In genomic region chr9:90872835-90873294, GRCh38 we compare ENCODE assay signal across 14 cellular contexts.
A peak's percentile ranks its signal among the peaks of the same experiment; 100 is the strongest.
DNase-seq lines count a peak whose midpoint lies in the region; FAIRE-seq and TF ChIP-seq lines count a peak whose summit lies in the region.
"Had no signal": no experiment of that assay in that cellular context is flagged by ENCODE, and none has a peak within 500 bp of the region (broad histone marks: within the 10 kb centered on the region; RNA-seq: fewer than 3 reads in every experiment).

No MANE protein-coding gene starts in this region.

- no peak overlapping the region for H4K91ac ChIP-seq in mesenchymal stem cell (ENCODE audit: low read length)

- no peaks in the 10 kb centered on the region for H3K9me3 ChIP-seq in mesenchymal stem cell (ENCODE audit: control insufficient read depth, low read length)
- H3K9me3 ChIP-seq: suprapubic skin had no signal

- H3K4me3 ChIP-seq in mesenchymal stem cell (ENCODE audit: insufficient read depth in 1 of 2, low read depth in 1 of 2, low read length in 2 of 2): peak overlapping the region in 1 of 2 experiments; percentile 44
- H3K4me3 ChIP-seq: suprapubic skin had no signal

- no peak overlapping the region for H3K18ac ChIP-seq in mesenchymal stem cell (ENCODE audit: low read depth in 1 of 2, low read length in 2 of 2)

- no peak overlapping the region for H2BK12ac ChIP-seq in mesenchymal stem cell (ENCODE audit: low read length in 2 of 2)

- peaks cover 2% of the 10 kb centered on the region for H3K79me1 ChIP-seq in mesenchymal stem cell (replicated peaks; ENCODE audit: low read length, poor library complexity, severe bottlenecking)

- no peak overlapping the region for H4K8ac ChIP-seq in mesenchymal stem cell (ENCODE audit: low read length)

- no peak overlapping the region for H3K14ac ChIP-seq in mesenchymal stem cell (ENCODE audit: low read length in 2 of 2)

- no peak overlapping the region for H2AK5ac ChIP-seq in mesenchymal stem cell (ENCODE audit: low read length, severe bottlenecking)

- peak overlapping the region; percentile 48 for H3K9ac ChIP-seq in mesenchymal stem cell (ENCODE audit: low read length)

- H2AFZ ChIP-seq in mesenchymal stem cell (ENCODE audit: low read depth, low read length): no peak overlapping the region

- H3K4me1 Mint-ChIP-seq in CD14-positive monocyte: peaks cover 18% of the 10 kb centered on the region
- no peaks in the 10 kb centered on the region for H3K4me1 Mint-ChIP-seq in activated T-helper 1 cell treated with anti-CD3 and anti-CD28 coated beads, Interleukin-12 subunit alpha, Interleukin-12 subunit beta, Interleukin-2, Interleukin-4 antibody, amounts not matched to agents 30 ng/mL and 10 ng/mL and 1 ng/mL, durations not matched to agents 14 hours and 24 hours and 36 hours (ENCODE audit: low read depth)
- H3K4me1 Mint-ChIP-seq: activated naive CD4-positive, alpha-beta T cell treated with anti-CD3 and anti-CD28 coated beads, Interleukin-2, amount 50 U/mL, for 24 hours had no signal

- no peak overlapping the region for H2BK120ac ChIP-seq in mesenchymal stem cell (ENCODE audit: low read depth, low read length)

- no peak overlapping the region for H3K23ac ChIP-seq in mesenchymal stem cell (ENCODE audit: low read length in 2 of 2)

- no peak overlapping the region for H2BK5ac ChIP-seq in mesenchymal stem cell (ENCODE audit: low read depth, low read length, poor library complexity, severe bottlenecking)

- intact Hi-C loops in CD14-positive monocyte (cut with micrococcal nuclease): loop anchor here (10.0 kb wide), 2 partner anchors 728 to 738 kb away; no protein-coding TSS in a partner anchor
- intact Hi-C loops in activated T-helper 1 cell treated with anti-CD3 and anti-CD28 coated beads, Interleukin-12 subunit alpha, Interleukin-12 subunit beta, Interleukin-2, Interleukin-4 antibody, amounts not matched to agents 30 ng/mL and 10 ng/mL and 1 ng/mL, durations not matched to agents 14 hours and 24 hours and 36 hours (cut with micrococcal nuclease): loop anchor here (5.0 kb wide), 1 partner anchor 1296 kb away; no protein-coding TSS in a partner anchor

- H3K27me3 ChIP-seq in mesenchymal stem cell (ENCODE audit: control insufficient read depth in 1 of 2, insufficient read depth in 1 of 2, low read length in 2 of 2): no peaks in the 10 kb centered on the region
- H3K27me3 ChIP-seq: suprapubic skin had no signal

- H3K36me3 ChIP-seq in mesenchymal stem cell (ENCODE audit: control insufficient read depth in 1 of 2, insufficient read depth in 2 of 2, low read depth in 1 of 2, low read length in 2 of 2): peaks cover 0 to 10% of the 10 kb centered on the region in 2 experiments
- H3K36me3 ChIP-seq: suprapubic skin had no signal

- no peak overlapping the region for H3K4me3 Mint-ChIP-seq in CD14-positive monocyte
- no peak overlapping the region for H3K4me3 Mint-ChIP-seq in activated T-helper 1 cell treated with anti-CD3 and anti-CD28 coated beads, Interleukin-12 subunit alpha, Interleukin-12 subunit beta, Interleukin-2, Interleukin-4 antibody, amounts not matched to agents 30 ng/mL and 10 ng/mL and 1 ng/mL, durations not matched to agents 14 hours and 24 hours and 36 hours
- H3K4me3 Mint-ChIP-seq: activated naive CD4-positive, alpha-beta T cell treated with anti-CD3 and anti-CD28 coated beads, Interleukin-2, amount 50 U/mL, for 24 hours had no signal

- no peak overlapping the region for H3K4me2 ChIP-seq in mesenchymal stem cell (ENCODE audit: low read length, poor library complexity, severe bottlenecking)

- peak; percentile 15 for FAIRE-seq in GM18507 (lab: Jason Lieb, UNC)
- FAIRE-seq: bronchial epithelial cell had no signal

- no peak overlapping the region for H3K4ac ChIP-seq in mesenchymal stem cell (ENCODE audit: low read depth in 1 of 2, low read length in 2 of 2)

- H3K27ac ChIP-seq in mesenchymal stem cell (ENCODE audit: low read length, poor library complexity, severe bottlenecking): no peak overlapping the region
- H3K27ac ChIP-seq: suprapubic skin had no signal

- no peaks in the 10 kb centered on the region for H3K4me1 ChIP-seq in mesenchymal stem cell (ENCODE audit: control insufficient read depth, insufficient read depth, low read depth, low read length)

- H2BK15ac ChIP-seq in mesenchymal stem cell (ENCODE audit: low read depth, poor library complexity, severe bottlenecking): no peak overlapping the region

- DNase-seq in CD14-positive monocyte (ENCODE audit: low spot score) (no peak), GM18507 (ENCODE audit: extremely low spot score, insufficient read length, low read depth) (no peak), NCI-H774 (lab: John Stamatoyannopoulos, UW) (peak; percentile 56), mesenchymal stem cell (no peak), A172 (ENCODE audit: low spot score) (no peak), islet precursor cell (no peak), kidney tubule cell (ENCODE audit: low spot score) (no peak)
- DNase-seq in activated T-helper 1 cell treated with anti-CD3 and anti-CD28 coated beads, Interleukin-12 subunit alpha, Interleukin-12 subunit beta, Interleukin-2, Interleukin-4 antibody, amounts not matched to agents 30 ng/mL and 10 ng/mL and 1 ng/mL, durations not matched to agents 14 hours and 24 hours and 36 hours (ENCODE audit: low spot score): no peak
- DNase-seq: activated CD4-positive, CD25-positive, alpha-beta regulatory T cell; AML-193; stimulated activated CD4-positive, alpha-beta T cell treated with anti-CD3 and anti-CD28 coated beads, Interleukin-12 subunit alpha, Interleukin-12 subunit beta, amount 100 ng/mL, for 4 hours had no signal

- 88% methylated on average over 7 of the region's 8 CpGs for WGBS in mesenchymal stem cell

- H3K36me3 Mint-ChIP-seq in CD14-positive monocyte: peaks cover 64 to 83% of the 10 kb centered on the region in 2 donors
- no peaks in the 10 kb centered on the region for H3K36me3 Mint-ChIP-seq in activated T-helper 1 cell treated with anti-CD3 and anti-CD28 coated beads, Interleukin-12 subunit alpha, Interleukin-12 subunit beta, Interleukin-2, Interleukin-4 antibody, amounts not matched to agents 30 ng/mL and 10 ng/mL and 1 ng/mL, durations not matched to agents 14 hours and 24 hours and 36 hours (ENCODE audit: low read depth)
- H3K36me3 Mint-ChIP-seq: activated naive CD4-positive, alpha-beta T cell treated with anti-CD3 and anti-CD28 coated beads, Interleukin-2, amount 50 U/mL, for 24 hours had no signal

- no peak for TF ChIP-seq CTCF in CD14-positive monocyte (IDR thresholded peaks at IDR 0.05)

- H3K9me3 Mint-ChIP-seq in CD14-positive monocyte: no peaks in the 10 kb centered on the region
- H3K9me3 Mint-ChIP-seq in activated T-helper 1 cell treated with anti-CD3 and anti-CD28 coated beads, Interleukin-12 subunit alpha, Interleukin-12 subunit beta, Interleukin-2, Interleukin-4 antibody, amounts not matched to agents 30 ng/mL and 10 ng/mL and 1 ng/mL, durations not matched to agents 14 hours and 24 hours and 36 hours: no peaks in the 10 kb centered on the region
- H3K9me3 Mint-ChIP-seq: activated naive CD4-positive, alpha-beta T cell treated with anti-CD3 and anti-CD28 coated beads, Interleukin-2, amount 50 U/mL, for 24 hours had no signal

- peak overlapping the region in 4 of 7 donors; percentile 17 to 67 (median 20) for H3K27ac Mint-ChIP-seq in CD14-positive monocyte
- no peak overlapping the region for H3K27ac Mint-ChIP-seq in activated T-helper 1 cell treated with anti-CD3 and anti-CD28 coated beads, Interleukin-12 subunit alpha, Interleukin-12 subunit beta, Interleukin-2, Interleukin-4 antibody, amounts not matched to agents 30 ng/mL and 10 ng/mL and 1 ng/mL, durations not matched to agents 14 hours and 24 hours and 36 hours
- H3K27ac Mint-ChIP-seq: activated naive CD4-positive, alpha-beta T cell treated with anti-CD3 and anti-CD28 coated beads, Interleukin-2, amount 50 U/mL, for 24 hours had no signal

- H3K27me3 Mint-ChIP-seq in CD14-positive monocyte (ENCODE audit: low read depth in 3 of 3): no peaks in the 10 kb centered on the region
- peaks cover 14% of the 10 kb centered on the region for H3K27me3 Mint-ChIP-seq in activated T-helper 1 cell treated with anti-CD3 and anti-CD28 coated beads, Interleukin-12 subunit alpha, Interleukin-12 subunit beta, Interleukin-2, Interleukin-4 antibody, amounts not matched to agents 30 ng/mL and 10 ng/mL and 1 ng/mL, durations not matched to agents 14 hours and 24 hours and 36 hours (ENCODE audit: insufficient read depth)
